ENCODE assay signal across 1 cellular context in the genomic region with DNA sequence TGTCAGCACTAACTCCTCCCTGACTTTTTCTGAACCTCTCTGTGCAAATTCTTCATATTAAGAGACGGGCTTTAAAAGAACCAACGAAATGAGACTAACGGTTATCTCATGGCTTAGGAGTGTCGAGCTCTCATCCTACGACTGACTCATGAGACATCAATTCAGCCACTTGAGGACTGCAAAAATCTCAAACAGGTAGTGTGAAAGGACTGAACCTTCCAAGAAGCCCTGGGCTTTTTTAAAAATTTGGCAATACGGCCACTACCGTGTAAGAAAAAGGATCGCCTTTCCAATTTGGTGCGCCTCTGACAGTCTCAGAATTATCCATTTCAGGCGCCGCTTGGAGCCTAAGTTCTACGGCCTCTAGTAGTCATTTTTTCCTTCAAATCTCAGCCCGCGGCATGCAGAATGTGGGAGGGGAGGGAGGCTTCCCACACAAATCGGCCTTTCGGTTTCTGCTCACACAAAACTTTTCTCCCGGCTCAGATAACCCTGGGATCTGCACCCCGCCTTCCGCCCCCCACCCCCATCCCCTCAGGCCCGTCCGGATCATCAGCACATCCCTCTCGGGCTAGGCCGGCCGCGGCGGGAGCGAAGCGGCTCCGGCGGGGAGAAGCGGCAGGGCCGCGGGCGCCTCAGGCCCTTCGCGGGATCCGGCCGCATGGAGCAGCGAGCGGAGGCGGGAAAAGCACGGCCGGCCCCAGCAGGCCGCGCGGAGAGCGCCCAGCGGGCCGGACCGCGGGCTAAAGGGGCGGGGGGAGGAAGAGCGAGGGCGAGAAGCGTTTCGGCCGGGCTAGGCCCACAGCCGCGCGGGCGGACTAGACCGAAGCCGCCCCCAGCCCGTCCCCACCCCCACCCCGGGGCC.
A peak's percentile ranks its signal among the peaks of the same experiment; 100 is the strongest.
TF ChIP-seq lines count a peak whose summit lies in the region.

No MANE protein-coding gene starts in this region.

TF ChIP-seq in HepG2, 621 proteins besides CTCF, POLR2A, EP300 and RAD21 (continued from another document):
- TF ChIP-seq ZBTB40 (IDR thresholded peaks at IDR 0.05) (no peak), ZBTB40 (CRISPR knock-in tag; IDR thresholded peaks at IDR 0.05) (peak; percentile 6; the same call in 1 of the 2 replicates)
